Comparison of ENCODE assay signal across 1 cellular context in the genomic region with DNA sequence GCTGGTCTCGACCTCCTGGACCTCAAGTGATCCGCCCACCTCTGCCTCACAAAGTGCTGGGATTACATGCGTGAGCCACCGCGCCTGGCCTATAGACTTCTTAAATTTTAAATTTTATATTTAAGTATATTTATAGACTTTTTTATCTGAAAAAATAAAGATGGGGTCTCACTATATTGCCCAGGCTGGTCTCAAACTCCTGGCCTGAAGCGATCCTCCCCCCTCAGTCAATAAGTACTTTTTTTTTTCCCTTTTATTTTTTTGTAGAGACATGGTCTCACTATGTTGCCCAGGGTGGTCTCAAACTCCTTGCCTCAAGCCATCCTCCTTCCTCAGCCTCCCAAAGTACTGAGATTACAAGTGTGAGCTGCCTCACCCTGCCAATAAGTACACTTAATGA.
TF ChIP-seq lines count a peak whose summit lies in the region.

No MANE protein-coding gene starts in this region.

TF ChIP-seq in K562, 482 proteins besides CTCF, POLR2A, EP300 and RAD21:
- TF ChIP-seq, protein P1, sequence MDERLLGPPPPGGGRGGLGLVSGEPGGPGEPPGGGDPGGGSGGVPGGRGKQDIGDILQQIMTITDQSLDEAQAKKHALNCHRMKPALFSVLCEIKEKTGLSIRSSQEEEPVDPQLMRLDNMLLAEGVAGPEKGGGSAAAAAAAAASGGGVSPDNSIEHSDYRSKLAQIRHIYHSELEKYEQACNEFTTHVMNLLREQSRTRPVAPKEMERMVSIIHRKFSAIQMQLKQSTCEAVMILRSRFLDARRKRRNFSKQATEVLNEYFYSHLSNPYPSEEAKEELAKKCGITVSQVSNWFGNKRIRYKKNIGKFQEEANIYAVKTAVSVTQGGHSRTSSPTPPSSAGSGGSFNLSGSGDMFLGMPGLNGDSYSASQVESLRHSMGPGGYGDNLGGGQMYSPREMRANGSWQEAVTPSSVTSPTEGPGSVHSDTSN (CRISPR knock-in tag; IDR thresholded peaks at IDR 0.05; ENCODE audit: low read depth), result no peak
- TF ChIP-seq, protein P1 (tag; conservative IDR thresholded peaks at IDR 0.05; ENCODE audit: low read depth), result no peak
- no peak for TF ChIP-seq FOXP1 (CRISPR knock-in tag; IDR thresholded peaks at IDR 0.05)
- TF ChIP-seq ZNF121 (CRISPR knock-in tag; conservative IDR thresholded peaks at IDR 0.05), result peak; percentile 68; the same call in 1 of the 2 replicates
- TF ChIP-seq RFX5 (IDR thresholded peaks at IDR 0.05; ENCODE audit: low read depth, low read length), result no peak
- no peak for TF ChIP-seq HIVEP1 (CRISPR knock-in tag; IDR thresholded peaks at IDR 0.05)
- TF ChIP-seq RBM25 (IDR thresholded peaks at IDR 0.05; ENCODE audit: low read depth, low read length, severe bottlenecking), result peak; percentile 63
